Comparison of ENCODE assay signal across 19 cellular contexts in the genomic region with DNA sequence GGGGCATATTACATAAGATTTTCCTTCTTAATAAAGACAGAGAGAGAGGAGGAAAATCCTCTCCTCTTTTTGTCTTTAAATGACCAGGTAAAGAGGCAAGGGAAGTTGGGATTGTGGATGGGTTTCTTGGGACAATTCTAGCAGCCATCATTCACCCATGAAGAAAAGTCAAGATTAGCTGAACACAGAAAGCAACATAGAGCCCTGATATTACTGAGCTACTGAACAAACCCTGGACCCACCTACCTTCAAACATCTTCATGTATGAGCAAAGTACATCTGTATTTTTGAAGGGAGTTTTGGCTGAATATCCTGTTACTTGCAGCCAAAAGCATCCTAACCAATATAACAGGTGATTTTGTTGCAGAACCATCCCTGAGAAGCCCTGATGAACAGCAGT. TPM values are rescaled to one million over a fixed set of nuclear protein-coding genes. Genes with fewer than 3 reads are reported as not detected.
A peak's percentile ranks its signal among the peaks of the same experiment; 100 is the strongest.
DNase-seq lines count a peak whose midpoint lies in the region; ATAC-seq lines count a peak whose summit lies in the region.
"Had no signal": no experiment of that assay in that cellular context is flagged by ENCODE, and none has a peak within 500 bp of the region (broad histone marks: within the 10 kb centered on the region; RNA-seq: fewer than 3 reads in every experiment).

No MANE protein-coding gene starts in this region.

- H3K4me3 ChIP-seq in skeletal muscle satellite cell (ENCODE audit: low read length), result no peak overlapping the region
- H3K4me3 ChIP-seq: ascending aorta, heart right ventricle, lung, smooth muscle cell had no signal

- H3K27ac Mint-ChIP-seq in activated naive CD4-positive, alpha-beta T cell treated with anti-CD3 and anti-CD28 coated beads, Interleukin-2, amount 50 U/mL, for 24 hours, result no peak overlapping the region
- no peak overlapping the region for H3K27ac Mint-ChIP-seq in activated naive CD4-positive, alpha-beta T cell treated with anti-CD3 and anti-CD28 coated beads, Interleukin-2, amount 50 U/mL, for 72 hours
- peak overlapping the region in 2 of 3 donors; percentile 91 to 99 for H3K27ac Mint-ChIP-seq in IgD-negative memory B cell
- H3K27ac Mint-ChIP-seq in activated T-helper 17 cell treated with anti-CD3 and anti-CD28 coated beads, Interleukin-2, amount 50 U/mL, for 72 hours, result no peak overlapping the region
- H3K27ac Mint-ChIP-seq: endodermal cell, progenitor cell of endocrine pancreas, WTC11 had no signal

- ATAC-seq in activated naive CD4-positive, alpha-beta T cell treated with anti-CD3 and anti-CD28 coated beads, Interleukin-2, amount 50 U/mL, for 72 hours, result no peak
- no peak for ATAC-seq in activated T-helper 17 cell treated with anti-CD3 and anti-CD28 coated beads, Interleukin-2, amount 50 U/mL, for 72 hours (replicated peaks)
- ATAC-seq in HG03095 (IDR thresholded peaks at IDR 0.05; ENCODE audit: unreplicated experiment) (no peak), HG02763 (IDR thresholded peaks at IDR 0.05; ENCODE audit: unreplicated experiment) (no peak)
- no peak for ATAC-seq in activated CD4-positive, CD25-positive, alpha-beta regulatory T cell treated with anti-CD3 and anti-CD28 coated beads, Interleukin-2, amount 50 U/mL, for 24 hours
- ATAC-seq: heart right ventricle, WTC11 had no signal

- peak overlapping the region; percentile 54 for H3K4me3 Mint-ChIP-seq in activated naive CD4-positive, alpha-beta T cell treated with anti-CD3 and anti-CD28 coated beads, Interleukin-2, amount 50 U/mL, for 24 hours
- H3K4me3 Mint-ChIP-seq in IgD-negative memory B cell, result peak overlapping the region in 3 of 4 donors; percentile 93 to 99 (median 98)
- peak overlapping the region; percentile 89 for H3K4me3 Mint-ChIP-seq in activated T-helper 17 cell treated with anti-CD3 and anti-CD28 coated beads, Interleukin-2, amount 50 U/mL, for 72 hours
- H3K4me3 Mint-ChIP-seq: endodermal cell, WTC11 had no signal

- no peaks in the 10 kb centered on the region for H3K9me3 ChIP-seq in skeletal muscle satellite cell (replicated peaks; ENCODE audit: low read length)
- H3K9me3 ChIP-seq: ascending aorta, heart right ventricle had no signal

- no peaks in the 10 kb centered on the region for H3K36me3 ChIP-seq in skeletal muscle satellite cell (ENCODE audit: insufficient read depth, low read length)
- H3K36me3 ChIP-seq: ascending aorta had no signal

- H3K27me3 Mint-ChIP-seq in activated naive CD4-positive, alpha-beta T cell treated with anti-CD3 and anti-CD28 coated beads, Interleukin-2, amount 50 U/mL, for 24 hours, result no peaks in the 10 kb centered on the region
- H3K27me3 Mint-ChIP-seq in IgD-negative memory B cell, result no peaks in the 10 kb centered on the region
- no peaks in the 10 kb centered on the region for H3K27me3 Mint-ChIP-seq in activated T-helper 17 cell treated with anti-CD3 and anti-CD28 coated beads, Interleukin-2, amount 50 U/mL, for 72 hours

- peaks cover 48% of the 10 kb centered on the region for H3K4me1 Mint-ChIP-seq in activated naive CD4-positive, alpha-beta T cell treated with anti-CD3 and anti-CD28 coated beads, Interleukin-2, amount 50 U/mL, for 24 hours
- H3K4me1 Mint-ChIP-seq in IgD-negative memory B cell, result peaks cover 32 to 40% (median 36%) of the 10 kb centered on the region in 3 donors
- H3K4me1 Mint-ChIP-seq in activated T-helper 17 cell treated with anti-CD3 and anti-CD28 coated beads, Interleukin-2, amount 50 U/mL, for 72 hours, result peaks cover 12% of the 10 kb centered on the region

- no peak for DNase-seq in activated naive CD4-positive, alpha-beta T cell treated with anti-CD3 and anti-CD28 coated beads, Interleukin-2, amount 50 U/mL, for 72 hours (ENCODE audit: low spot score in 2 of 2)
- DNase-seq: DMS 273 treated with DMSO at 0.1 percent for 48 hours, endodermal cell, heart right ventricle, NCI-H1930, NCI-H446 treated with DMSO at 0.1 percent for 48 hours, SHP77 had no signal

- peaks cover 20% of the 10 kb centered on the region for H3K4me1 ChIP-seq in skeletal muscle satellite cell (ENCODE audit: control insufficient read depth, insufficient read depth, low read length)

- H3K27me3 ChIP-seq in skeletal muscle satellite cell (ENCODE audit: control insufficient read depth, insufficient read depth, low read length), result no peaks in the 10 kb centered on the region
- H3K27me3 ChIP-seq: ascending aorta, heart right ventricle had no signal

- no peaks in the 10 kb centered on the region for H3K9me3 Mint-ChIP-seq in activated naive CD4-positive, alpha-beta T cell treated with anti-CD3 and anti-CD28 coated beads, Interleukin-2, amount 50 U/mL, for 24 hours
- H3K9me3 Mint-ChIP-seq in activated naive CD4-positive, alpha-beta T cell treated with anti-CD3 and anti-CD28 coated beads, Interleukin-2, amount 50 U/mL, for 72 hours, result no peaks in the 10 kb centered on the region
- no peaks in the 10 kb centered on the region for H3K9me3 Mint-ChIP-seq in IgD-negative memory B cell
- H3K9me3 Mint-ChIP-seq in activated T-helper 17 cell treated with anti-CD3 and anti-CD28 coated beads, Interleukin-2, amount 50 U/mL, for 72 hours, result no peaks in the 10 kb centered on the region
- H3K9me3 Mint-ChIP-seq: endodermal cell, WTC11 had no signal

- H3K9ac ChIP-seq in skeletal muscle satellite cell (ENCODE audit: low read depth, low read length), result no peak overlapping the region

- peaks cover 9% of the 10 kb centered on the region for H3K36me3 Mint-ChIP-seq in activated naive CD4-positive, alpha-beta T cell treated with anti-CD3 and anti-CD28 coated beads, Interleukin-2, amount 50 U/mL, for 24 hours
- H3K36me3 Mint-ChIP-seq in activated naive CD4-positive, alpha-beta T cell treated with anti-CD3 and anti-CD28 coated beads, Interleukin-2, amount 50 U/mL, for 72 hours, result peaks cover 24 to 38% of the 10 kb centered on the region in 2 donors
- no peaks in the 10 kb centered on the region for H3K36me3 Mint-ChIP-seq in IgD-negative memory B cell
- peaks cover 48% of the 10 kb centered on the region for H3K36me3 Mint-ChIP-seq in activated T-helper 17 cell treated with anti-CD3 and anti-CD28 coated beads, Interleukin-2, amount 50 U/mL, for 72 hours (ENCODE audit: low read depth)
- H3K36me3 Mint-ChIP-seq: WTC11 had no signal

- H3K4me2 ChIP-seq in skeletal muscle satellite cell (ENCODE audit: low read length), result peak overlapping the region; percentile 93
- H3K4me2 ChIP-seq: smooth muscle cell had no signal

RNA-seq across cellular contexts. Expression of gene SLC9B2, which starts 2.5 kb away (rescaled TPM):
- 10 to 100 TPM; 19.0 to 28.8 TPM for total RNA-seq in activated naive CD4-positive, alpha-beta T cell treated with anti-CD3 and anti-CD28 coated beads, Interleukin-2, amount 50 U/mL, for 72 hours
- 21.4 TPM for polyA plus RNA-seq in IgD-negative memory B cell
- total RNA-seq in activated T-helper 17 cell treated with anti-CD3 and anti-CD28 coated beads, Interleukin-2, amount 50 U/mL, for 72 hours, result 10 to 100 TPM; 26.0 to 36.5 TPM
- 23.1 and 24.5 TPM in 2 replicates for total RNA-seq in skeletal muscle satellite cell (2012; rRNA removed)

RNA-seq across cellular contexts. Expression of gene BDH2, which starts 25.6 kb away (rescaled TPM):
- 10 to 100 TPM; 16.1 to 19.8 TPM for total RNA-seq in activated naive CD4-positive, alpha-beta T cell treated with anti-CD3 and anti-CD28 coated beads, Interleukin-2, amount 50 U/mL, for 72 hours
- polyA plus RNA-seq in IgD-negative memory B cell, result 15.1 TPM
- total RNA-seq in activated T-helper 17 cell treated with anti-CD3 and anti-CD28 coated beads, Interleukin-2, amount 50 U/mL, for 72 hours, result 10 to 100 TPM; 11.4 to 12.6 TPM
- 19.9 and 24.1 TPM in 2 replicates for total RNA-seq in skeletal muscle satellite cell (2012; rRNA removed)

RNA-seq across cellular contexts. Expression of gene SLC9B1, which starts 54.5 kb away (rescaled TPM):
- total RNA-seq in activated naive CD4-positive, alpha-beta T cell treated with anti-CD3 and anti-CD28 coated beads, Interleukin-2, amount 50 U/mL, for 72 hours, result 1 to 10 TPM; 1.4 to 1.8 TPM
- 0.93 TPM for polyA plus RNA-seq in IgD-negative memory B cell
- 1 to 10 TPM; 1.1 to 2.6 TPM for total RNA-seq in activated T-helper 17 cell treated with anti-CD3 and anti-CD28 coated beads, Interleukin-2, amount 50 U/mL, for 72 hours
- total RNA-seq in skeletal muscle satellite cell (2012; rRNA removed), result 0.25 TPM in 1 of 2 replicates, not detected in the other
- total RNA-seq: ascending aorta, smooth muscle cell had no signal
- polyA plus RNA-seq: smooth muscle cell had no signal

Comparison
In these comparisons a context has a peak if more than half of its experiments do, and no peak if none do; other contexts are left out.
1. H3K27ac Mint-ChIP-seq: peak in IgD-negative memory B cell (2 of 3); none in activated naive CD4-positive, alpha-beta T cell treated with anti-CD3 and anti-CD28 coated beads, Interleukin-2, amount 50 U/mL, for 24 hours (single experiment), activated naive CD4-positive, alpha-beta T cell treated with anti-CD3 and anti-CD28 coated beads, Interleukin-2, amount 50 U/mL, for 72 hours (0 of 2) and activated T-helper 17 cell treated with anti-CD3 and anti-CD28 coated beads, Interleukin-2, amount 50 U/mL, for 72 hours (single experiment).
2. Peak in every context shown above with its lines, with median percentiles within 50 percentile points of each other: H3K4me3 Mint-ChIP-seq.